8 cellular contexts compared by ENCODE assay signal in the genomic region with DNA sequence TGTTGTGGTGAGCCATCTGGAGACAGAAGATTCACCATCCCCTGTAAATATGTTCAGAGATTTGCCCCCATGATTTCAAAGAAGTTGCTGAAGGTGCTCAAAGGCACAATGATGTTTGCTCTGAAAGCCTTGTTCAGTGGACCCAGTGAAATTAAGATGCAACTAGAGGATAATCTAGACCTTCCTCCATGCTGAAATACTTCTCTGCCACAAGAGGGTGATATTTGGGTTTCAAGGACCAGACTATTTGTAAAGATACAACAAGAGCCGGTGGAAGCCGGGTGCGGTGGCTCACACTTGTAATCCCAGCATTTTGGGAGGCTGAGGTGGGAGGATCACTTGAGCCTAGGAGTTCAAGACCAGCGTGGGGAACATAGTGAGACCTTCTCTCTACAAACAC. TPM values are rescaled to one million over a fixed set of nuclear protein-coding genes. Genes with fewer than 3 reads are reported as not detected.
A peak's percentile ranks its signal among the peaks of the same experiment; 100 is the strongest.
DNase-seq lines count a peak whose midpoint lies in the region; ATAC-seq and TF ChIP-seq lines count a peak whose summit lies in the region.

No MANE protein-coding gene starts in this region.

- no peaks in the 10 kb centered on the region for H3K36me3 ChIP-seq in RWPE2 (ENCODE audit: low read depth)

- H3K4me1 ChIP-seq in RWPE2 (ENCODE audit: insufficient read depth, poor library complexity, severe bottlenecking), result peaks cover 4% of the 10 kb centered on the region

- peak; percentile 29 for TF ChIP-seq CTCF in AG04450 (IDR thresholded peaks at IDR 0.05; ENCODE audit: low read depth, low read length)
- TF ChIP-seq CTCF in RWPE2 (IDR thresholded peaks at IDR 0.05; ENCODE audit: poor library complexity, severe bottlenecking), result peak; percentile 25
- peak; percentile 26 for TF ChIP-seq CTCF in foreskin fibroblast (IDR thresholded peaks at IDR 0.05; ENCODE audit: low read depth, low read length)

- CTCF ChIA-PET in AG04450 (lab: Charles Lee), result interaction anchor here (0.5 kb wide), 1 partner anchor 10 kb away, joined by 3 read pairs; no protein-coding TSS in a partner anchor

- peak; percentile 55 for ATAC-seq in GM21723 (IDR thresholded peaks at IDR 0.05; ENCODE audit: unreplicated experiment)
- no peak for ATAC-seq in RWPE2 (ENCODE audit: low read depth)

- H3K27me3 ChIP-seq in AG04450 (ENCODE audit: control insufficient read depth, insufficient read depth, low read length) (peaks cover 3% of the 10 kb centered on the region), RWPE2 (ENCODE audit: insufficient read depth, poor library complexity, severe bottlenecking) (no peaks in the 10 kb centered on the region)

- no peak overlapping the region for H3K4me3 ChIP-seq in AG04450 (ENCODE audit: low read depth, low read length)
- no peak overlapping the region for H3K4me3 ChIP-seq in RWPE2 (ENCODE audit: severe bottlenecking)
- H3K4me3 ChIP-seq in foreskin fibroblast (ENCODE audit: low read depth in 1 of 2, low read length in 2 of 2), result no peak overlapping the region

- DNase-seq in AG04450 (ENCODE audit: low read depth, low spot score), result no peak
- DNase-seq in RWPE2 (ENCODE audit: low spot score), result no peak
- DNase-seq in foreskin fibroblast, result peak in 1 of 2 donors; percentile 18
- DNase-seq in AG08395 (ENCODE audit: low spot score), result no peak
- DNase-seq in LoVo (ENCODE audit: low spot score), result no peak
- DNase-seq in NCI-H1105 (lab: John Stamatoyannopoulos, UW), result no peak
- DNase-seq in COLO668 (lab: John Stamatoyannopoulos, UW; ENCODE audit: unreplicated experiment), result no peak

- H3K9me3 ChIP-seq in AG04450 (ENCODE audit: control insufficient read depth, insufficient read depth, low read length) (no peaks in the 10 kb centered on the region), RWPE2 (ENCODE audit: severe bottlenecking) (peaks cover 2% of the 10 kb centered on the region)

- no peak overlapping the region for H3K27ac ChIP-seq in AG04450 (ENCODE audit: low read depth, low read length)
- H3K27ac ChIP-seq in RWPE2 (ENCODE audit: poor library complexity, severe bottlenecking), result no peak overlapping the region

- POLR2A ChIA-PET in AG04450 (lab: Yijun Ruan, JAX), result no interaction called here

RNA-seq across cellular contexts. Expression of a gene that starts 13.5 kb away (rescaled TPM):
- polyA plus RNA-seq in AG04450 (2011; rRNA removed), result 56.5 and 63.0 TPM in 2 replicates
- polyA minus RNA-seq in AG04450 (2011; rRNA and poly(A)+ RNA removed), result 20.8 and 23.7 TPM in 2 replicates
